15 cellular contexts compared by ENCODE assay signal in genomic region chr3:24400015-24400414, GRCh38.
"Had no signal": no experiment of that assay in that cellular context is flagged by ENCODE, and none has a peak within 500 bp of the region (broad histone marks: within the 10 kb centered on the region; RNA-seq: fewer than 3 reads in every experiment).

No MANE protein-coding gene starts in this region.

- H3K27me3 ChIP-seq: cardiac muscle cell, esophagus muscularis mucosa, thyroid gland, vagina had no signal

- H3K4me3 ChIP-seq: cardiac muscle cell, esophagus muscularis mucosa, thyroid gland, vagina had no signal

- ATAC-seq: activated T-cell treated with anti-CD3 and anti-CD28 coated beads, Interleukin-2, amount 50 U/mL, for 4 hours; natural killer cell treated with Interleukin-12 subunit alpha and Interleukin-12 subunit beta and Interleukin-15 and Interleukin-18, amount 100 ng/mL, for 72 hours; stimulated activated naive CD8-positive, alpha-beta T cell treated with anti-CD3 and anti-CD28 coated beads, Interleukin-15, amount 100 ng/mL, for 72 hours had no signal

- DNase-seq: activated CD4-positive, alpha-beta memory T cell treated with anti-CD3 and anti-CD28 coated beads for 36 hours; activated CD4-positive, alpha-beta T cell treated with anti-CD3 and anti-CD28 coated beads for 1 hour; activated gamma-delta T cell; activated naive CD8-positive, alpha-beta T cell treated with anti-CD3 and anti-CD28 coated beads, Interleukin-2, amount 10 ng/mL, durations not matched to agents 7 days and 5 days; activated T-cell treated with anti-CD3 and anti-CD28 coated beads, Interleukin-2, amount 50 U/mL, for 4 hours; head of caudate nucleus; occipital lobe; stimulated activated CD4-positive, alpha-beta T cell treated with anti-CD3 and anti-CD28 coated beads, Interleukin-15, amount 100 ng/mL, for 24 hours; stimulated activated CD4-positive, alpha-beta T cell treated with anti-CD3 and anti-CD28 coated beads, Interleukin-4, amount 100 ng/mL, for 24 hours; stimulated activated naive CD8-positive, alpha-beta T cell treated with anti-CD3 and anti-CD28 coated beads, Interleukin-15, amount 100 ng/mL, for 72 hours; thyroid gland had no signal

- H3K9me3 ChIP-seq: esophagus muscularis mucosa, thyroid gland, vagina had no signal

- H3K27ac ChIP-seq: cardiac muscle cell, thyroid gland, vagina had no signal

- H3K36me3 ChIP-seq: cardiac muscle cell, esophagus muscularis mucosa, thyroid gland, vagina had no signal

- H3K4me1 ChIP-seq: thyroid gland had no signal
